In the genomic region with DNA sequence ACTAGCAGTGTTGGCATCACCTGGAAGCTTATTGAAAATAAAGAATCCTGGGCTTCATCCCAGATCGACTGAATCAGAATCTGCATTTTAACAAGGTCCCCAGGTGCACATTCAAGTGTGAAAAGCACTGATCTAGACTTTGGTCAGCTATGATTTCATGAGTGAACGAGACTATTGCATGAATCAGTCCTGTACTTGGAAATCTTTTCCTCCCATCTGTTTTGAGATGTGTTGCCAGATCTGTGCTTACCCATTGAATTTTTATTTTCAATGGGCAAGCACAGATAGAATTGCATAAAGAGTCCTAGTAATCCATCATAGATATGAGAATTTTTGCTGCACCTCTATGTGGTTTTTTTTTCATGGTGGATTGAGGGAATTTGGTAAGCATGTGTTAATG, we compare ENCODE assay signal across 19 cellular contexts.
DNase-seq lines count a peak whose midpoint lies in the region; ATAC-seq and TF ChIP-seq lines count a peak whose summit lies in the region.
"Had no signal": no experiment of that assay in that cellular context is flagged by ENCODE, and none has a peak within 500 bp of the region (broad histone marks: within the 10 kb centered on the region; RNA-seq: fewer than 3 reads in every experiment).

No MANE protein-coding gene starts in this region.

- no peak for ATAC-seq in GM19328 (IDR thresholded peaks at IDR 0.05; ENCODE audit: unreplicated experiment)

- no peak overlapping the region for H3K4me3 Mint-ChIP-seq in immature natural killer cell
- H3K4me3 Mint-ChIP-seq: IgD-negative memory B cell had no signal

- in situ Hi-C loops in astrocyte of the cerebellum (cut with HindIII; ENCODE audit: low sequenced_read_pairs): no loop called here

- no peaks in the 10 kb centered on the region for H3K27me3 Mint-ChIP-seq in immature natural killer cell (ENCODE audit: low read depth in 3 of 3)
- H3K27me3 Mint-ChIP-seq: IgD-negative memory B cell had no signal

- H3K4me1 Mint-ChIP-seq in immature natural killer cell: no peaks in the 10 kb centered on the region
- H3K4me1 Mint-ChIP-seq: IgD-negative memory B cell had no signal

- H3K4me3 ChIP-seq in astrocyte of the cerebellum (ENCODE audit: low read depth, low read length): no peak overlapping the region
- H3K4me3 ChIP-seq: SJSA1 had no signal

- TF ChIP-seq CTCF in astrocyte of the cerebellum (IDR thresholded peaks at IDR 0.05; ENCODE audit: low read depth, low read length, missing control alignments): no peak

- DNase-seq in AG08395 (ENCODE audit: low spot score) (peak; percentile 44), GM04503 (ENCODE audit: low read depth) (peak; percentile 39), astrocyte of the cerebellum (ENCODE audit: low read depth) (peak; percentile 5), fibroblast of peridontal ligament (ENCODE audit: extremely low read depth) (peak; percentile 27), SHP77 (lab: John Stamatoyannopoulos, UW) (no peak), immature natural killer cell (no peak)
- DNase-seq in activated effector memory CD4-positive, alpha-beta T cell treated with anti-CD3 and anti-CD28 coated beads, Interleukin-2, amount 50 U/mL, for 16 hours: no peak
- DNase-seq: 8988T, BE2C, COR-L47, DMS79, MV-4-11, NCI-H1694, NCI-H2081, NCI-H526, OCI-M1 had no signal

- H3K27ac Mint-ChIP-seq in immature natural killer cell: no peak overlapping the region
- H3K27ac Mint-ChIP-seq: IgD-negative memory B cell had no signal

- no peaks in the 10 kb centered on the region for H3K9me3 Mint-ChIP-seq in immature natural killer cell
- H3K9me3 Mint-ChIP-seq: IgD-negative memory B cell had no signal

- peaks cover 17 to 43% (median 28%) of the 10 kb centered on the region in 3 donors for H3K36me3 Mint-ChIP-seq in immature natural killer cell

Comparison
In these comparisons a context has a peak if more than half of its experiments do, and no peak if none do; other contexts are left out.
1. DNase-seq: peak in AG08395 (single experiment), GM04503 (single experiment), astrocyte of the cerebellum (single experiment) and fibroblast of peridontal ligament (single experiment); none in activated effector memory CD4-positive, alpha-beta T cell treated with anti-CD3 and anti-CD28 coated beads, Interleukin-2, amount 50 U/mL, for 16 hours (single experiment), SHP77 (0 of 2) and immature natural killer cell (0 of 3).